In genomic region chr5:10591946-10592345, GRCh38 we compare ENCODE assay signal across 1 cellular context.
TF ChIP-seq lines count a peak whose summit lies in the region.

No MANE protein-coding gene starts in this region.

TF ChIP-seq in K562, 482 proteins besides CTCF, POLR2A, EP300 and RAD21 (continued from another document):
- TF ChIP-seq FOXO4 (CRISPR knock-in tag; IDR thresholded peaks at IDR 0.05): no peak
- no peak for TF ChIP-seq PTTG1 (tag; IDR thresholded peaks at IDR 0.05; ENCODE audit: low read depth)
- no peak for TF ChIP-seq TCF7 (IDR thresholded peaks at IDR 0.05; ENCODE audit: borderline replicate concordance)
- TF ChIP-seq ZNF449 (CRISPR knock-in tag; IDR thresholded peaks at IDR 0.05): no peak
- TF ChIP-seq PKNOX1 (IDR thresholded peaks at IDR 0.05): peak; percentile 40
- TF ChIP-seq DPF2 (IDR thresholded peaks at IDR 0.05): peak; percentile 32; the same call in 1 of the 2 replicates
- TF ChIP-seq XRCC4 (IDR thresholded peaks at IDR 0.05; ENCODE audit: extremely low read depth, insufficient read depth, insufficient read length): no peak
- TF ChIP-seq SMARCC2 (IDR thresholded peaks at IDR 0.05; ENCODE audit: low read depth): no peak
- TF ChIP-seq FOSL1 (tag; conservative IDR thresholded peaks at IDR 0.05): peak; percentile 56
- TF ChIP-seq JUND (IDR thresholded peaks at IDR 0.05; ENCODE audit: borderline replicate concordance, low read depth, low read length): peak; percentile 41; the same call in 1 of the 2 replicates
- no peak for TF ChIP-seq JUND (tag; IDR thresholded peaks at IDR 0.05; ENCODE audit: borderline replicate concordance, low read depth, low read length)
- no peak for TF ChIP-seq NUFIP1 (IDR thresholded peaks at IDR 0.05; ENCODE audit: partially characterized antibody)
- TF ChIP-seq MAZ (CRISPR knock-in tag; conservative IDR thresholded peaks at IDR 0.05 in 1 of 2, IDR thresholded peaks at IDR 0.05 in 1 of 2): no peak
- no peak for TF ChIP-seq ZNF232 (CRISPR knock-in tag; IDR thresholded peaks at IDR 0.05)
- no peak for TF ChIP-seq ZKSCAN3 (CRISPR knock-in tag; IDR thresholded peaks at IDR 0.05)
- no peak for TF ChIP-seq CLOCK (CRISPR knock-in tag; IDR thresholded peaks at IDR 0.05; ENCODE audit: borderline replicate concordance)
- TF ChIP-seq U2AF2 (optimal IDR thresholded peaks at IDR 0.05; ENCODE audit: low read depth, low read length): no peak
- peak; percentile 60; the same call in 1 of the 2 replicates for TF ChIP-seq ARID1B (IDR thresholded peaks at IDR 0.05)
- TF ChIP-seq CBFA2T3 (IDR thresholded peaks at IDR 0.05): peak; percentile 59
- TF ChIP-seq FOXA1 (IDR thresholded peaks at IDR 0.05; ENCODE audit: borderline replicate concordance): no peak
- TF ChIP-seq CHD2 (IDR thresholded peaks at IDR 0.05; ENCODE audit: low read depth, low read length): no peak
- no peak for TF ChIP-seq TFAM (CRISPR knock-in tag; conservative IDR thresholded peaks at IDR 0.05)
- no peak for TF ChIP-seq GTF3C2 (IDR thresholded peaks at IDR 0.05; ENCODE audit: borderline replicate concordance, extremely low read depth, insufficient read length)
- no peak for TF ChIP-seq ZNF668 (CRISPR knock-in tag; IDR thresholded peaks at IDR 0.05)
- peak; percentile 25; the same call in 1 of the 2 replicates for TF ChIP-seq ZBTB33 (CRISPR knock-in tag; IDR thresholded peaks at IDR 0.05)
- TF ChIP-seq ZNF75A (CRISPR knock-in tag; IDR thresholded peaks at IDR 0.05): no peak
- TF ChIP-seq PML (IDR thresholded peaks at IDR 0.05; ENCODE audit: low read length): no peak
- TF ChIP-seq HDAC1 (IDR thresholded peaks at IDR 0.05): no peak
- TF ChIP-seq ATF3 (IDR thresholded peaks at IDR 0.05): peak; percentile 58
- TF ChIP-seq ATF3 (CRISPR knock-in tag; conservative IDR thresholded peaks at IDR 0.05): no peak
- no peak for TF ChIP-seq BRD4 (IDR thresholded peaks at IDR 0.05)
- no peak for TF ChIP-seq ZBTB26 (CRISPR knock-in tag; IDR thresholded peaks at IDR 0.05)
- TF ChIP-seq KAT7 (CRISPR knock-in tag; IDR thresholded peaks at IDR 0.05; ENCODE audit: borderline replicate concordance): no peak
TF ChIP-seq in K562: peak in this region for 10.
